Comparison of ENCODE assay signal across 7 cellular contexts in the genomic region with DNA sequence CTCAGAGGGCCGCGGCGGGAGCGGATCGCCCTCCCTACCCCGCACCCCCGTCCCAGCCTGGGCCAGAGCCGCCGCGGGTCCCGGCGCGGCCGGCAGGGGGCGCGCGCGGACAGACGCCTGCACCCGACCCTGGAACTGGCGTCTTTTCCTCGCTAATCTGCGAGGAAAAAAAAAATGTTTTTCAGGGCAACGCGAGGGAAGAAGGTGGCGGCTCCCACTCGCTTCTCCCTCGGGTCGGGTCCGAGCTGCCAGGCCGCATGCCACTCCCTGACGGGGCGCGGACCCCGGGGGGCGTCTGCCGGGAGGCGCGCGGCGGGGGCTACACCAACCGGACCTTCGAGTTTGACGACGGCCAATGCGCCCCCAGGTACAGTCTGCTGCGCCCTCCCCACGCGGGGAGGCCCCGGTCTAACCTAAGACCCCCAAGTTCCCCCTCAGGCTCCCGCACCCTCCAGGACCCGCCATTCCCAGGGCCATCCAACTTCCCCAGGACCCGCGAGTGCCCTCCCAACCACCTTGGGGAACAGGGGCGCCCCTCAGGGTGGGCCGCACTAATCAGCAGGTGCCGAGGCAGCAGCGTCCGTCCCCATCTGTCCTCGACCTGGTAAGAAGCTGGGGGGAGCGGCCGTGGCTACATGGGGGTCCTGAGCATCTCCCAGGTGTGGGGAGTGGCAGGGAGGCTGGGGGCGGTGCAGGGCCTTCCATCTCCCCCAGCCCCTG. TPM values are rescaled to one million over a fixed set of nuclear protein-coding genes. Genes with fewer than 3 reads are reported as not detected.
DNase-seq lines count a peak whose midpoint lies in the region; ATAC-seq and TF ChIP-seq lines count a peak whose summit lies in the region.

A gene (plus strand): TSS at position 184 of the 720 bp plus-strand sequence. CDS start 74 bp downstream, at position 258.

- H3K9me2 ChIP-seq in MM.1S (replicated peaks; ENCODE audit: insufficient read depth, low read length), result no peaks in the 10 kb centered on the region

- H3K27ac ChIP-seq in MM.1S (ENCODE audit: low read length), result no peak within 1 kb of the TSS

- H3K4me3 ChIP-seq in GM06990 (replicated peaks; ENCODE audit: low read depth, low read length), result no peak within 1 kb of the TSS
- no peak within 1 kb of the TSS; the same call in 1 of the 2 replicates for H3K4me3 ChIP-seq in MM.1S (ENCODE audit: low read length)

- peak within 1 kb of the TSS; percentile 27; the same call in 1 of the 2 replicates for H3K4me2 ChIP-seq in MM.1S (ENCODE audit: low read depth, low read length)

- no peak for ATAC-seq in GM18505 (IDR thresholded peaks at IDR 0.05; ENCODE audit: unreplicated experiment)

- H3K9me3 ChIP-seq in MM.1S (replicated peaks; ENCODE audit: insufficient read depth, low read length), result no peaks in the 10 kb centered on the region

- no peak within 1 kb of the TSS for H3K9ac ChIP-seq in MM.1S (ENCODE audit: low read length)

- H3K27me3 ChIP-seq in GM06990 (replicated peaks; ENCODE audit: control insufficient read depth, insufficient read depth, low read length) (no peaks in the 10 kb centered on the region; the same call in 1 of the 2 replicates), MM.1S (replicated peaks; ENCODE audit: insufficient read depth, low read length) (peaks cover 92% of the 10 kb centered on the region)

- H3K4me1 ChIP-seq in MM.1S (ENCODE audit: low read length), result no peaks in the 10 kb centered on the region

- H3K79me2 ChIP-seq in MM.1S (ENCODE audit: low read length), result no peaks in the 10 kb centered on the region

- H3K36me3 ChIP-seq in GM06990 (ENCODE audit: control insufficient read depth, insufficient read depth, low read length) (no peaks in the 10 kb centered on the region), MM.1S (replicated peaks; ENCODE audit: insufficient read depth, low read length) (no peaks in the 10 kb centered on the region)

- TF ChIP-seq POLR2A in GM18505 (IDR thresholded peaks at IDR 0.05; ENCODE audit: borderline replicate concordance, extremely low read depth, insufficient read depth, insufficient read length), result no peak

- DNase-seq in GM06990 (ENCODE audit: extremely low read depth, insufficient read length) (peak; percentile 34), MM.1S (peak; percentile 11), dermis blood vessel endothelial cell (peak; percentile 62), medulla oblongata (ENCODE audit: extremely low spot score) (peak; percentile 12)
- peak; percentile 19 to 41 for DNase-seq in activated CD4-positive, alpha-beta T cell treated with anti-CD3 and anti-CD28 coated beads for 4 hours
- DNase-seq in stimulated activated CD8-positive, alpha-beta memory T cell treated with anti-CD3 and anti-CD28 coated beads, Interleukin-4, amount 100 ng/mL, for 48 hours, result peak; percentile 83

- no peaks in the 10 kb centered on the region for H3F3A ChIP-seq in MM.1S (ENCODE audit: insufficient read depth, low read length)

- H4K20me1 ChIP-seq in MM.1S (ENCODE audit: insufficient read depth, low read length), result no peaks in the 10 kb centered on the region

- TF ChIP-seq CTCF in GM06990 (IDR thresholded peaks at IDR 0.05; ENCODE audit: insufficient read depth, low read length, poor library complexity, severe bottlenecking) (peak; percentile 48), MM.1S (IDR thresholded peaks at IDR 0.05; ENCODE audit: low read length) (peak; percentile 83)

- no peak within 1 kb of the TSS for H2AFZ ChIP-seq in MM.1S (ENCODE audit: low read length)

RNA-seq across cellular contexts. Expression of the gene that starts here (rescaled TPM):
- total RNA-seq in dermis blood vessel endothelial cell, result not detected in 2 replicates

Comparison
In these comparisons a context has a peak if more than half of its experiments do, and no peak if none do; other contexts are left out.
1. Peak in DNase-seq in dermis blood vessel endothelial cell; RNA of the gene not detected or under 1 TPM.
2. DNase-seq: peak in every context shown above with its lines; median percentile 83 in stimulated activated CD8-positive, alpha-beta memory T cell treated with anti-CD3 and anti-CD28 coated beads, Interleukin-4, amount 100 ng/mL, for 48 hours; 62 in dermis blood vessel endothelial cell; 34 in GM06990; 30 in activated CD4-positive, alpha-beta T cell treated with anti-CD3 and anti-CD28 coated beads for 4 hours; 12 in medulla oblongata; 11 in MM.1S.